Comparison of ENCODE assay signal across 7 cellular contexts in genomic region chr19:18329035-18329376, GRCh38. TPM values are rescaled to one million over a fixed set of nuclear protein-coding genes. Genes with fewer than 3 reads are reported as not detected.
DNase-seq lines count a peak whose midpoint lies in the region; ATAC-seq and TF ChIP-seq lines count a peak whose summit lies in the region.

No MANE protein-coding gene starts in this region.

- H3K9me3 Mint-ChIP-seq in activated naive CD8-positive, alpha-beta T cell treated with anti-CD3 and anti-CD28 coated beads, Interleukin-2, amount 10 ng/mL, durations not matched to agents 7 days and 5 days, result no peaks in the 10 kb centered on the region

- peak; percentile 4 for DNase-seq in HEK293T (ENCODE audit: extremely low spot score)
- no peak for DNase-seq in activated naive CD8-positive, alpha-beta T cell treated with anti-CD3 and anti-CD28 coated beads, Interleukin-2, amount 10 ng/mL, durations not matched to agents 7 days and 5 days
- DNase-seq in DMS79 treated with DMSO at 0.1 percent for 48 hours (lab: John Stamatoyannopoulos, UW), result no peak

- CTCF ChIA-PET in HEK293T (lab: Yijun Ruan, JAX), result interaction anchor here (0.6 to 3.8 kb wide), 23 partner anchors 8 to 161 kb away, joined by 3 to 77 read pairs (median 4); partner anchors contain the start of genes GDF15, IQCN, JUND and LRRC25

- H3K27me3 ChIP-seq in stomach smooth muscle (ENCODE audit: control insufficient read depth in 1 of 2, insufficient read depth in 2 of 2, low read length in 2 of 2), result no peaks in the 10 kb centered on the region

- H3K4me1 Mint-ChIP-seq in activated naive CD8-positive, alpha-beta T cell treated with anti-CD3 and anti-CD28 coated beads, Interleukin-2, amount 10 ng/mL, durations not matched to agents 7 days and 5 days, result peaks cover 9% of the 10 kb centered on the region

- ATAC-seq in activated naive CD8-positive, alpha-beta T cell treated with anti-CD3 and anti-CD28 coated beads, Interleukin-2, amount 10 ng/mL, durations not matched to agents 7 days and 5 days (ENCODE audit: low read depth), result no peak
- no peak for ATAC-seq in HG02981 (IDR thresholded peaks at IDR 0.05; ENCODE audit: unreplicated experiment)
- no peak for ATAC-seq in GM18907 (IDR thresholded peaks at IDR 0.05; ENCODE audit: unreplicated experiment)

- peaks cover 11% of the 10 kb centered on the region for H3K4me1 ChIP-seq in stomach smooth muscle (ENCODE audit: control insufficient read depth, insufficient read depth, low read length)

- peak overlapping the region; percentile 68 for H3K4me3 Mint-ChIP-seq in activated naive CD8-positive, alpha-beta T cell treated with anti-CD3 and anti-CD28 coated beads, Interleukin-2, amount 10 ng/mL, durations not matched to agents 7 days and 5 days

- H3K36me3 Mint-ChIP-seq in activated naive CD8-positive, alpha-beta T cell treated with anti-CD3 and anti-CD28 coated beads, Interleukin-2, amount 10 ng/mL, durations not matched to agents 7 days and 5 days, result no peaks in the 10 kb centered on the region

- H3K9ac ChIP-seq in stomach smooth muscle (ENCODE audit: low read length in 2 of 2), result peak overlapping the region; percentile 36 to 73

- H3K9me3 ChIP-seq in iPS-18c (ENCODE audit: control insufficient read depth, insufficient read depth, low read length) (peaks cover 2% of the 10 kb centered on the region), stomach smooth muscle (ENCODE audit: control insufficient read depth in 2 of 2, low read length in 2 of 2) (no peaks in the 10 kb centered on the region)

- POLR2A ChIA-PET in HEK293T (lab: Yijun Ruan, JAX), result interaction anchor here (0.5 to 21.8 kb wide), 10 partner anchors 11 to 470 kb away, joined by 3 to 491 read pairs (median 4); partner anchors contain the start of genes IQCN, JUND and PGPEP1
- POLR2A ChIA-PET in activated naive CD8-positive, alpha-beta T cell treated with anti-CD3 and anti-CD28 coated beads, Interleukin-2, amount 10 ng/mL, durations not matched to agents 7 days and 5 days (lab: Charles Lee), result interaction anchor here (0.7 to 7.6 kb wide), 8 partner anchors 8 to 137 kb away, joined by 3 to 210 read pairs (median 4); partner anchors contain the start of gene JUND

- peak overlapping the region; percentile 45; the same call in 1 of the 2 replicates for H3K4me3 ChIP-seq in iPS-18c (ENCODE audit: insufficient read depth, low read depth, low read length)
- peak overlapping the region; percentile 55 to 71 for H3K4me3 ChIP-seq in stomach smooth muscle (ENCODE audit: low read length in 2 of 2)

- H3K27ac Mint-ChIP-seq in activated naive CD8-positive, alpha-beta T cell treated with anti-CD3 and anti-CD28 coated beads, Interleukin-2, amount 10 ng/mL, durations not matched to agents 7 days and 5 days, result no peak overlapping the region

- no peaks in the 10 kb centered on the region for H3K36me3 ChIP-seq in stomach smooth muscle (ENCODE audit: control insufficient read depth in 2 of 2, insufficient read depth in 2 of 2, low read length in 2 of 2)

- H3K27ac ChIP-seq in stomach smooth muscle (ENCODE audit: low read length), result peak overlapping the region; percentile 68

- H3K27me3 Mint-ChIP-seq in activated naive CD8-positive, alpha-beta T cell treated with anti-CD3 and anti-CD28 coated beads, Interleukin-2, amount 10 ng/mL, durations not matched to agents 7 days and 5 days, result no peaks in the 10 kb centered on the region

TF ChIP-seq in HEK293T, 16 proteins besides CTCF, POLR2A, EP300 and RAD21:
- TF ChIP-seq FOXM1 (IDR thresholded peaks at IDR 0.05; ENCODE audit: borderline replicate concordance), result no peak
- no peak for TF ChIP-seq ELF4 (IDR thresholded peaks at IDR 0.05)
- TF ChIP-seq SUZ12 (IDR thresholded peaks at IDR 0.05), result no peak
- TF ChIP-seq CTBP1 (IDR thresholded peaks at IDR 0.05; ENCODE audit: borderline replicate concordance), result no peak
- TF ChIP-seq PKNOX1 (IDR thresholded peaks at IDR 0.05), result no peak
- TF ChIP-seq NFRKB (IDR thresholded peaks at IDR 0.05), result no peak
- no peak for TF ChIP-seq FOXK2 (IDR thresholded peaks at IDR 0.05)

RNA-seq across cellular contexts. Expression of gene LSM4, which starts 6.1 kb away (rescaled TPM):
- total RNA-seq in activated naive CD8-positive, alpha-beta T cell treated with anti-CD3 and anti-CD28 coated beads, Interleukin-2, amount 10 ng/mL, durations not matched to agents 7 days and 5 days, result 100 to 1,000 TPM; 151 to 157 TPM

RNA-seq across cellular contexts. Expression of gene PGPEP1, which starts 11.4 kb away (rescaled TPM):
- 10 to 100 TPM; 41.3 to 45.7 TPM for total RNA-seq in activated naive CD8-positive, alpha-beta T cell treated with anti-CD3 and anti-CD28 coated beads, Interleukin-2, amount 10 ng/mL, durations not matched to agents 7 days and 5 days

RNA-seq across cellular contexts. Expression of gene JUND, which starts 47.6 kb away (rescaled TPM):
- 100 to 1,000 TPM; 366 to 394 TPM for total RNA-seq in activated naive CD8-positive, alpha-beta T cell treated with anti-CD3 and anti-CD28 coated beads, Interleukin-2, amount 10 ng/mL, durations not matched to agents 7 days and 5 days

RNA-seq across cellular contexts. Expression of gene IQCN, which starts 54.8 kb away (rescaled TPM):
- 1 to 10 TPM; 5.0 to 5.2 TPM for total RNA-seq in activated naive CD8-positive, alpha-beta T cell treated with anti-CD3 and anti-CD28 coated beads, Interleukin-2, amount 10 ng/mL, durations not matched to agents 7 days and 5 days

RNA-seq across cellular contexts. Expression of gene GDF15, which starts 57.0 kb away (rescaled TPM):
- total RNA-seq in activated naive CD8-positive, alpha-beta T cell treated with anti-CD3 and anti-CD28 coated beads, Interleukin-2, amount 10 ng/mL, durations not matched to agents 7 days and 5 days, result under 1 TPM; 0.34 to 0.75 TPM
